Comparison of ENCODE assay signal across 8 cellular contexts in the genomic region with DNA sequence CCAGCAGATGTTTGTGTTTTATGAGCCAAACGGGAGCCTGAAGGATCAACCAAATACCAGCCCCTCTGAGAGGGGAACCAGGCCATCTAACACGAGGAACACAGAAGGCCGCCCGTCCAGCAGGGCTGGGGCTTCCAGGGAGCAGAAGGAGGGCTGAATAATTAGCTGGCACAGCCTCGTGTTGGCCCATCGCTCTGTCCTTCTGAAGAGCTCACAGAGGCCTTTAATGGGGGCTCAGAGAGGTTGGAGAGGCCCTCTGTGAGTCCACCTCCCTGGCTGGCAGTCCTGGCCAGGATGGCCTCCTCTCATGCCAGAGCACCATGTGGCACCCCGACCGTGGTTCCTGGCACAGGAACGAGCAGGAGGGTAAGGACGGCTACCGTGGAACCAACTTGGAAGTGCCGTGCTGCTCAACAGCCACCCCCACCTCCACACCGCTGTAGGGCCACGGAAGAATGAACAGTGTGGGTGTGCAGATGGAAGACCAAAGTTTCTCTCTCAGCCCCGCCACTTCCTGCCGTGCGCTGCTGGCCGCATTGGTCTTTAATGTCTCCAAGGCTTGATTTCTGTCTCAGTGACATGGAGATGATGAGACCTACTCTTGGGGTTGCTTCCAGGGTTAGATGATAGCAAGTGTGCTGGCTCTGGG.
DNase-seq lines count a peak whose midpoint lies in the region; ATAC-seq, FAIRE-seq and TF ChIP-seq lines count a peak whose summit lies in the region.

No MANE protein-coding gene starts in this region.

- DNase-seq in GM12891 (ENCODE audit: insufficient read length, low spot score) = peak; percentile 55
- DNase-seq in effector memory CD8-positive, alpha-beta T cell = no peak
- DNase-seq in activated CD4-positive, CD25-positive, alpha-beta regulatory T cell treated with anti-CD3 and anti-CD28 coated beads, Interleukin-2, amount 50 U/mL, for 72 hours = no peak
- DNase-seq in GM03348 (ENCODE audit: low spot score) = no peak
- no peak for DNase-seq in right lobe of liver
- no peak for DNase-seq in NCI-H128 (lab: John Stamatoyannopoulos, UW; ENCODE audit: unreplicated experiment)

- H3K4me1 ChIP-seq in right lobe of liver = no peaks in the 10 kb centered on the region

- peak; percentile 97 for FAIRE-seq in GM12891 (lab: Jason Lieb, UNC)

- no peak overlapping the region for H3K4me3 Mint-ChIP-seq in effector memory CD8-positive, alpha-beta T cell

- peaks cover 3 to 17% of the 10 kb centered on the region in 2 donors for H3K4me1 Mint-ChIP-seq in effector memory CD8-positive, alpha-beta T cell (ENCODE audit: low read depth in 2 of 2)

- no peak overlapping the region for H3K27ac ChIP-seq in right lobe of liver

- no peaks in the 10 kb centered on the region for H3K36me3 Mint-ChIP-seq in effector memory CD8-positive, alpha-beta T cell (ENCODE audit: insufficient read depth)

- peak overlapping the region in 1 of 2 donors; percentile 79 for H3K27ac Mint-ChIP-seq in effector memory CD8-positive, alpha-beta T cell

- 81% methylated on average over 9 of the region's 18 CpGs for WGBS in right lobe of liver (ENCODE audit: insufficient coverage, low coverage, low lambda C conversion rate, missing lambda C conversion rate)

- peak; percentile 88 for ATAC-seq in GM21381 (IDR thresholded peaks at IDR 0.05; ENCODE audit: unreplicated experiment)
- ATAC-seq in HG03442 (IDR thresholded peaks at IDR 0.05; ENCODE audit: unreplicated experiment) = peak; percentile 92
- peak; percentile 51 for ATAC-seq in effector memory CD8-positive, alpha-beta T cell (replicated peaks)
- no peak for ATAC-seq in right lobe of liver

- intact Hi-C loops in right lobe of liver (cut with DNase I) = no loop called here

- H3K36me3 ChIP-seq in right lobe of liver = no peaks in the 10 kb centered on the region

- no peaks in the 10 kb centered on the region for H3K9me3 ChIP-seq in right lobe of liver

- TF ChIP-seq POLR2A in GM12891 (IDR thresholded peaks at IDR 0.05; ENCODE audit: low read depth, low read length) = no peak
- TF ChIP-seq POLR2A in right lobe of liver (IDR thresholded peaks at IDR 0.05) = no peak

- no peaks in the 10 kb centered on the region for H3K9me3 Mint-ChIP-seq in effector memory CD8-positive, alpha-beta T cell

- TF ChIP-seq CTCF in right lobe of liver (IDR thresholded peaks at IDR 0.05) = no peak

- H3K4me3 ChIP-seq in right lobe of liver = no peak overlapping the region

- no peaks in the 10 kb centered on the region for H3K27me3 ChIP-seq in right lobe of liver

- H3K27me3 Mint-ChIP-seq in effector memory CD8-positive, alpha-beta T cell = peaks cover 0 to 1% of the 10 kb centered on the region in 2 donors

TF ChIP-seq in GM12891, 5 proteins besides CTCF, POLR2A, EP300 and RAD21:
- TF ChIP-seq TAF1 (IDR thresholded peaks at IDR 0.05; ENCODE audit: low read depth, low read length) = peak; percentile 39; the same call in 1 of the 2 replicates
- TF ChIP-seq SPI1 (IDR thresholded peaks at IDR 0.05; ENCODE audit: low read depth, low read length) = peak; percentile 56
- TF ChIP-seq PAX5 (IDR thresholded peaks at IDR 0.05; ENCODE audit: insufficient read depth, low read length, severe bottlenecking) = peak; percentile 92
- TF ChIP-seq POLR2AphosphoS5 (IDR thresholded peaks at IDR 0.05; ENCODE audit: low read depth, low read length) = 0 out of 2 replicates have a peak, but pooled peaks have one; percentile 36
- TF ChIP-seq POU2F2 (IDR thresholded peaks at IDR 0.05; ENCODE audit: low read depth, low read length) = peak; percentile 90

Comparison
In these comparisons a context has a peak if more than half of its experiments do, and no peak if none do; other contexts are left out.
1. ATAC-seq: peak in GM21381 (single experiment), HG03442 (single experiment) and effector memory CD8-positive, alpha-beta T cell (single experiment); none in right lobe of liver (0 of 4).